13 cellular contexts compared by ENCODE assay signal in the genomic region with DNA sequence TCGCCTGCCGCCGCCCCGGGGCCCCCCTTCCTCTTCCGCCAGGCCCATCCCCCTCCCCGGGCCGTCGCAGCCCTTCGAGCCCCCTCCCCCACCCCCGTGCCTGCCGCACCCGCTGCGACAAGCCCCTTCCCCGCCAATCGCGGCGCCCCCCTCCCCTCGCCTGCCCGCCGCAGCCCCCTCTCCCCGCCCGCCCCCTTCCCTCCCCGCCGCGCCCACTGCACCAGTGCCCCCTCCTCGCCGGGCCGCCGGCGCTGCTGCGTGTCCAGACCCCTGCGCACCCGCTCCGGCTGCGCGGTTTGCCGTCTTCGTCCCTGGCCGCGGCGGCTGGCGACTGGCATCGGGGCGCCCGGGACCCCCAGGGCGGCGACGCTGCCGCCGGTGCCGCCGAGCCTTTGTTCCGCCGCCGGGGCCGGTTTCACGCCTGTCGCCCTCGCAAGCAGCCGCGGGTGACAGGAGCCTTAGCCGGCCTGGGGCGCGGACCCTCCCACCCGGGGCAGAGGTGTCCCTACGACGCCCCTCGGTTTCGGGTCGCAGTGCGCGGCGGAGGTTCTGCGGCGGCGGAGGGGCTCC. TPM values are rescaled to one million over a fixed set of nuclear protein-coding genes. Genes with fewer than 3 reads are reported as not detected.
DNase-seq lines count a peak whose midpoint lies in the region; ATAC-seq, FAIRE-seq and TF ChIP-seq lines count a peak whose summit lies in the region.
"Had no signal": no experiment of that assay in that cellular context is flagged by ENCODE, and none has a peak within 500 bp of the region (broad histone marks: within the 10 kb centered on the region; RNA-seq: fewer than 3 reads in every experiment).

No MANE protein-coding gene starts in this region.

- TF ChIP-seq CTCF in cardiac muscle cell (IDR thresholded peaks at IDR 0.05; ENCODE audit: low read depth, low read length) (no peak), nephron progenitor cell (IDR thresholded peaks at IDR 0.05) (no peak), D721Med (IDR thresholded peaks at IDR 0.05; ENCODE audit: insufficient read depth, missing control alignments) (no peak)

- no peaks in the 10 kb centered on the region for H3K36me3 ChIP-seq in cardiac muscle cell
- H3K36me3 ChIP-seq in aorta (ENCODE audit: control insufficient read depth in 1 of 2, insufficient read depth in 2 of 2, low read length in 1 of 2): no peaks in the 10 kb centered on the region

- H3K4me3 ChIP-seq in cardiac muscle cell (peak overlapping the region; percentile 38), aorta (ENCODE audit: low read length in 2 of 2) (no peak overlapping the region)

- no peak overlapping the region for H3K27ac Mint-ChIP-seq in nephron progenitor cell
- H3K27ac Mint-ChIP-seq: immature natural killer cell had no signal

- no peaks in the 10 kb centered on the region for H3K9me3 Mint-ChIP-seq in nephron progenitor cell

- DNase-seq in cardiac muscle cell (ENCODE audit: low read depth in 1 of 2, low spot score in 1 of 2) (peak in 1 of 2 donors; percentile 40), cardiac septum (ENCODE audit: low spot score) (no peak), epithelial cell of prostate (ENCODE audit: low read depth, low spot score) (no peak), nephron progenitor cell (peak; percentile 64), aorta (peak; percentile 35 to 72), GDM1 (lab: John Stamatoyannopoulos, UW) (no peak), D721Med (ENCODE audit: insufficient read length, low spot score) (no peak)
- no peak for DNase-seq in activated CD4-positive, alpha-beta T cell treated with anti-CD3 and anti-CD28 coated beads for 4 hours
- DNase-seq: Karpas-422, NCI-H446 had no signal

- H3K4me1 ChIP-seq in cardiac muscle cell (ENCODE audit: low read depth) (peaks cover 45% of the 10 kb centered on the region), aorta (ENCODE audit: control insufficient read depth in 1 of 2, insufficient read depth in 2 of 2, low read length in 2 of 2) (no peaks in the 10 kb centered on the region)

- intact Hi-C loops in cardiac septum (cut with DNase I) (no loop called here), aorta (cut with DNase I) (no loop called here)

- H3K27me3 ChIP-seq in cardiac muscle cell (peaks cover 27% of the 10 kb centered on the region), aorta (ENCODE audit: control insufficient read depth in 1 of 2, insufficient read depth in 2 of 2, low read length in 1 of 2) (no peaks in the 10 kb centered on the region)

- H3K27me3 Mint-ChIP-seq in nephron progenitor cell (ENCODE audit: low read depth, poor library complexity): peaks cover 19% of the 10 kb centered on the region

- WGBS in aorta, 2 donors: 12 to 13% methylated on average over 38 to 76 of the region's 76 CpGs

- H3K4me3 Mint-ChIP-seq in nephron progenitor cell: peak overlapping the region; percentile 86

- peaks cover 60% of the 10 kb centered on the region for H3K4me1 Mint-ChIP-seq in nephron progenitor cell

- no peak for ATAC-seq in aorta (ENCODE audit: low FRiP score)
- ATAC-seq: activated CD4-positive, CD25-positive, alpha-beta regulatory T cell treated with anti-CD3 and anti-CD28 coated beads, Interleukin-2, amount 50 U/mL, for 24 hours had no signal

- FAIRE-seq in D721Med (lab: Jason Lieb, UNC): no peak
- FAIRE-seq: H54 had no signal

- H3K9me3 ChIP-seq in cardiac muscle cell (ENCODE audit: low read depth) (no peaks in the 10 kb centered on the region), aorta (ENCODE audit: control insufficient read depth, low read length) (no peaks in the 10 kb centered on the region)

- H3K27ac ChIP-seq in cardiac muscle cell (no peak overlapping the region), epithelial cell of prostate (peak overlapping the region; percentile 76), aorta (ENCODE audit: low read depth in 1 of 2, low read length in 2 of 2) (no peak overlapping the region)

- H3K36me3 Mint-ChIP-seq in nephron progenitor cell (ENCODE audit: low read depth): no peaks in the 10 kb centered on the region
- H3K36me3 Mint-ChIP-seq: immature natural killer cell had no signal

RNA-seq across cellular contexts. Expression of a gene that starts 18.1 kb away (rescaled TPM):
- 75.1 and 80.9 TPM in 2 replicates for total RNA-seq in cardiac muscle cell
- polyA plus RNA-seq in cardiac muscle cell: 57.8 and 60.4 TPM in 2 replicates
- total RNA-seq in cardiac septum: 291 TPM
- total RNA-seq in aorta: 10 to 100 TPM; 32.3 to 62.6 TPM
- polyA plus RNA-seq in aorta: 10 to 100 TPM; 28.0 to 66.8 TPM
- polyA plus RNA-seq: immature natural killer cell had no signal

Comparison
In these comparisons a context has a peak if more than half of its experiments do, and no peak if none do; other contexts are left out.
1. DNase-seq: peak in nephron progenitor cell (single experiment) and aorta (2 of 2); none in cardiac septum (single experiment), epithelial cell of prostate (single experiment), activated CD4-positive, alpha-beta T cell treated with anti-CD3 and anti-CD28 coated beads for 4 hours (0 of 2), GDM1 (single experiment) and D721Med (single experiment).